8 cellular contexts compared by ENCODE assay signal in the genomic region with DNA sequence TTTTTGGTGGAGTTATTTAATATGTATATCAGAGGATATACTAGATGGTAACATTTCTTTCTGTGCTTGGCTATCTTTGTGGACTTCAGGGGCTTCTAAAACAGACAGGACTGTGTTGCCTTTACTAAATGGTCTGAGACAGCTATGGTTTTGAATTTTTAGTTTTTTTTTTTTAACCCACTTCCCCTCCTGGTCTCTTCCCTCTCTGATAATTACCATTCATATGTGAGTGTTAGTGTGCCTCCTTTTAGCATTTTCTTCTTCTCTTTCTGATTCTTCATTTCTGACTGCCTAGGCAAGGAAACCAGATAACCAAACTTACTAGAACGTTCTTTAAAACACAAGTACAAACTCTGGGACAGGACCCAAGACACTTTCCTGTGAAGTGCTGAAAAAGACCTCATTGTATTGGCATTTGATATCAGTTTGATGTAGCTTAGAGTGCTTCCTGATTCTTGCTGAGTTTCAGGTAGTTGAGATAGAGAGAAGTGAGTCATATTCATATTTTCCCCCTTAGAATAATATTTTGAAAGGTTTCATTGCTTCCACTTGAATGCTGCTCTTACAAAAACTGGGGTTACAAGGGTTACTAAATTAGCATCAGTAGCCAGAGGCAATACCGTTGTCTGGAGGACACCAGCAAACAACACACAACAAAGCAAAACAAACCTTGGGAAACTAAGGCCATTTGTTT. TPM values are rescaled to one million over a fixed set of nuclear protein-coding genes. Genes with fewer than 3 reads are reported as not detected.
DNase-seq lines count a peak whose midpoint lies in the region; ATAC-seq and TF ChIP-seq lines count a peak whose summit lies in the region.

No MANE protein-coding gene starts in this region.

- H3K4me1 Mint-ChIP-seq in activated CD8-positive, alpha-beta T cell treated with anti-CD3 and anti-CD28 coated beads for 36 hours (ENCODE audit: low read depth) = peaks cover 23% of the 10 kb centered on the region
- peaks cover 3 to 6% (median 4%) of the 10 kb centered on the region in 4 donors for H3K4me1 Mint-ChIP-seq in naive thymus-derived CD8-positive, alpha-beta T cell

- H3K27me3 Mint-ChIP-seq in activated CD8-positive, alpha-beta T cell treated with anti-CD3 and anti-CD28 coated beads for 36 hours = no peaks in the 10 kb centered on the region
- H3K27me3 Mint-ChIP-seq in naive thymus-derived CD8-positive, alpha-beta T cell = no peaks in the 10 kb centered on the region

- POLR2A ChIA-PET in activated CD8-positive, alpha-beta T cell treated with anti-CD3 and anti-CD28 coated beads for 36 hours (lab: Charles Lee) = no interaction called here
- POLR2A ChIA-PET in naive thymus-derived CD8-positive, alpha-beta T cell (lab: Charles Lee) = no interaction called here

- H3K9me3 Mint-ChIP-seq in activated CD8-positive, alpha-beta T cell treated with anti-CD3 and anti-CD28 coated beads for 36 hours = peaks cover 15% of the 10 kb centered on the region
- peaks cover 0 to 17% (median 12%) of the 10 kb centered on the region in 9 donors for H3K9me3 Mint-ChIP-seq in naive thymus-derived CD8-positive, alpha-beta T cell

- intact Hi-C loops in activated CD8-positive, alpha-beta T cell treated with anti-CD3 and anti-CD28 coated beads for 36 hours (cut with micrococcal nuclease) = loop anchor here (5.0 to 10.0 kb wide), 2 partner anchors 45 to 268 kb away; no protein-coding TSS in a partner anchor
- intact Hi-C loops in posterior cingulate gyrus (cut with DNase I) = no loop called here

- no peak for DNase-seq in activated CD8-positive, alpha-beta T cell treated with anti-CD3 and anti-CD28 coated beads for 36 hours
- DNase-seq in naive thymus-derived CD8-positive, alpha-beta T cell = no peak
- DNase-seq in SK-N-DZ (ENCODE audit: low spot score) = no peak
- no peak for DNase-seq in posterior cingulate gyrus
- DNase-seq in stimulated activated CD4-positive, alpha-beta T cell treated with anti-CD3 and anti-CD28 coated beads, Interleukin-2, amount 100 ng/mL, for 24 hours = no peak
- no peak for DNase-seq in stimulated activated CD4-positive, alpha-beta T cell treated with anti-CD3 and anti-CD28 coated beads, Interleukin-4, amount 100 ng/mL, for 1 hour

- H3K4me3 Mint-ChIP-seq in activated CD8-positive, alpha-beta T cell treated with anti-CD3 and anti-CD28 coated beads for 36 hours = peak overlapping the region; percentile 15
- no peak overlapping the region for H3K4me3 Mint-ChIP-seq in naive thymus-derived CD8-positive, alpha-beta T cell

- no peak for TF ChIP-seq CTCF in activated CD8-positive, alpha-beta T cell treated with anti-CD3 and anti-CD28 coated beads for 36 hours (IDR thresholded peaks at IDR 0.05)

- ATAC-seq in GM19023 (IDR thresholded peaks at IDR 0.05; ENCODE audit: unreplicated experiment) (peak; percentile 57), HG02798 (IDR thresholded peaks at IDR 0.05; ENCODE audit: poor library complexity, unreplicated experiment) (peak; percentile 58)
- ATAC-seq in activated CD8-positive, alpha-beta T cell treated with anti-CD3 and anti-CD28 coated beads for 36 hours = peak; percentile 88
- no peak for ATAC-seq in naive thymus-derived CD8-positive, alpha-beta T cell

- H3K36me3 Mint-ChIP-seq in activated CD8-positive, alpha-beta T cell treated with anti-CD3 and anti-CD28 coated beads for 36 hours (ENCODE audit: low read depth) = peaks cover 66% of the 10 kb centered on the region
- H3K36me3 Mint-ChIP-seq in naive thymus-derived CD8-positive, alpha-beta T cell = peaks cover 31 to 85% (median 80%) of the 10 kb centered on the region in 3 donors

- CTCF ChIA-PET in activated CD8-positive, alpha-beta T cell treated with anti-CD3 and anti-CD28 coated beads for 36 hours (lab: Charles Lee) = no interaction called here

- H3K27ac Mint-ChIP-seq in activated CD8-positive, alpha-beta T cell treated with anti-CD3 and anti-CD28 coated beads for 36 hours = peak overlapping the region; percentile 95
- peak overlapping the region in 6 of 10 donors; percentile 2 to 69 (median 19) for H3K27ac Mint-ChIP-seq in naive thymus-derived CD8-positive, alpha-beta T cell

RNA-seq across cellular contexts. Expression of gene SMAD4, which starts 52.7 kb away (rescaled TPM):
- total RNA-seq in activated CD8-positive, alpha-beta T cell treated with anti-CD3 and anti-CD28 coated beads for 36 hours = 10 to 100 TPM; 68.1 to 71.2 TPM
- 100 to 1,000 TPM; 156 to 169 TPM for total RNA-seq in naive thymus-derived CD8-positive, alpha-beta T cell
- polyA plus RNA-seq in naive thymus-derived CD8-positive, alpha-beta T cell = 10 to 100 TPM; 46.0 to 69.2 (median 48.6) TPM
- 62.0 and 73.1 TPM in 2 replicates for polyA plus RNA-seq in SK-N-DZ (2014; cell fraction: cytosol; rRNA removed)
- 39.8 and 45.6 TPM in 2 replicates for polyA plus RNA-seq in SK-N-DZ (2014; cell fraction: nucleus; rRNA removed)

Comparison
In these comparisons a context has a peak if more than half of its experiments do, and no peak if none do; other contexts are left out.
1. ATAC-seq: peak in GM19023 (single experiment), HG02798 (single experiment) and activated CD8-positive, alpha-beta T cell treated with anti-CD3 and anti-CD28 coated beads for 36 hours (single experiment); none in naive thymus-derived CD8-positive, alpha-beta T cell (0 of 2).